In the genomic region with DNA sequence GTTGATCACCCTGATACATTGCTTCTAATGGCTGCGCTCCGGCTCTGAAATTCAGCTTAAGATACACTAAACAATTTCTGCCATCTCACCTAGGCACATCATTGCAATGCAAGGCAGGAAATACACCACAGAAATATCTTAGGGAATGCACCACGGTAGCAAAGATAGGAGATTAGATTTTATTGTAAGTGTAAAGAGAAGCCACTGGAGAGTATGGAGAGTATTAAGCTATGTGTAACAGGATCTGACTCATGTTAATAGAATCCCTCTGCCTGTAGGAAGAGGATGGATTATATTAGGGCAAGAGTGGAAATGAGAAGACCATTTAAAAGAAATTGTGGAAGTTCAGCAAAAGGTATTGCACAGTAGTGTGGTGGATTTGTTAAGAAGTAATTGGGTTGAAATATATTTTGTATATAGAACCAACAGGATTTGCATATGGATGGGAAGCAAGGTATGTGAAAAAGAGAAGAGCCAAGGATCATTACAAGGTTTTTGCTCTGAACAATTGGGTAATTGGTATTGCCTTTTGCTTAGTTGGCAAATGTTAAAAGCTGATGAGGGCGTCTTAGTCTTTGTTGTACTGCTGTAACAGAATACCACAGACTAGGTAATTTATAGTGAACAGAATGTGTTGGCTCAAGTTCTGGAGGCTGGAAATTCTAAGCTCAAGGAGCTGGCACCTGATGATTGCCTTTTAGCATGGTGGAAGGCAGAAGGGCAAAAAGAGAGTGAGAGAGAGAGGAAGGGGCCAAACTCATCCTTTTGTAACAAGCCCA, we compare ENCODE assay signal across 13 cellular contexts.
DNase-seq lines count a peak whose midpoint lies in the region; ATAC-seq, FAIRE-seq and TF ChIP-seq lines count a peak whose summit lies in the region.
"Had no signal": no experiment of that assay in that cellular context is flagged by ENCODE, and none has a peak within 500 bp of the region (broad histone marks: within the 10 kb centered on the region; RNA-seq: fewer than 3 reads in every experiment).

No MANE protein-coding gene starts in this region.

- BruUV-seq in IMR-90 (replicated peaks; lab: Mats Ljungman, UMichigan), result no TSS peak

- peak overlapping the region; percentile 8; the same call in 1 of the 2 replicates for H3K23ac ChIP-seq in IMR-90 (ENCODE audit: low read depth, low read length)

- 0 out of 2 replicates have a peak, but pooled peaks cover 3% of the 10 kb centered on the region for H3K9me1 ChIP-seq in IMR-90 (ENCODE audit: insufficient read depth, low read length)

- in situ Hi-C loops in IMR-90 (cut with MboI; ENCODE audit: low sequenced_read_pairs), result no loop called here

- peaks cover 13% of the 10 kb centered on the region for H3K4me1 Mint-ChIP-seq in chondrocyte (ENCODE audit: low read depth)

- intact Hi-C loops in IMR-90 (cut with micrococcal nuclease) (no loop called here), lower leg skin (cut with DNase I; ENCODE audit: low total_unique reads) (no loop called here)

- TF ChIP-seq RAD21 in IMR-90 (IDR thresholded peaks at IDR 0.05; ENCODE audit: low read length), result no peak

- no peak overlapping the region for H2AFZ ChIP-seq in IMR-90 (replicated peaks; ENCODE audit: low read length, poor library complexity)

- 57% methylated on average over 1 of the region's 4 CpGs; no CpG with 5 or more reads in 1 of the 2 experiments for WGBS in IMR-90 (ENCODE audit: extremely low coverage in 2 of 2, insufficient read length in 1 of 2), 2 experiments
- WGBS in lower leg skin, 2 donors, result 60 to 72% methylated on average over 4 of the region's 4 CpGs
- 75 to 84% (median 83%) methylated on average over 4 of the region's 4 CpGs for WGBS in small intestine, 3 donors

- H4K8ac ChIP-seq in IMR-90 (ENCODE audit: low read depth in 2 of 2, low read length in 2 of 2), result peak overlapping the region; percentile 19 to 69; a peak in 3 of 4 replicates

- no peak overlapping the region for H2AK9ac ChIP-seq in IMR-90 (replicated peaks; ENCODE audit: low read depth, low read length, poor library complexity)

- peak overlapping the region; percentile 74 for H3K27ac Mint-ChIP-seq in chondrocyte (ENCODE audit: unreplicated experiment)
- H3K27ac Mint-ChIP-seq: CD4-positive, alpha-beta T cell had no signal

- peak overlapping the region; percentile 78; the same call in 1 of the 2 replicates for H3K18ac ChIP-seq in IMR-90 (ENCODE audit: low read depth, low read length)

- H3K56ac ChIP-seq in IMR-90 (ENCODE audit: extremely low read depth, insufficient read depth, low read length), result peak overlapping the region; percentile 1; the same call in 1 of the 2 replicates

- no peaks in the 10 kb centered on the region for H3K27me3 Mint-ChIP-seq in chondrocyte (ENCODE audit: low read depth)
- H3K27me3 Mint-ChIP-seq: CD4-positive, alpha-beta T cell had no signal

- H2BK20ac ChIP-seq in IMR-90 (ENCODE audit: low read depth, low read length), result peak overlapping the region; percentile 98

- peak overlapping the region; percentile 82 for H4K91ac ChIP-seq in IMR-90 (ENCODE audit: insufficient read depth, low read depth, low read length)

- H3K36me3 ChIP-seq in IMR-90 (ENCODE audit: control insufficient read depth, insufficient read depth, low read length) (no peaks in the 10 kb centered on the region), small intestine (ENCODE audit: control insufficient read depth in 2 of 2, insufficient read depth in 2 of 2, low read length in 2 of 2) (no peaks in the 10 kb centered on the region)
- H3K36me3 ChIP-seq: right atrium auricular region had no signal

- H4K5ac ChIP-seq in IMR-90 (ENCODE audit: low read depth, low read length), result peak overlapping the region; percentile 85; the same call in 1 of the 2 replicates

- POLR2A ChIA-PET in IMR-90 (lab: Charles Lee; ENCODE audit: unreplicated experiment), result no interaction called here

- TF ChIP-seq POLR2A in IMR-90 (IDR thresholded peaks at IDR 0.05; ENCODE audit: low read depth, low read length) (no peak), lower leg skin (IDR thresholded peaks at IDR 0.05) (no peak)

- no peaks in the 10 kb centered on the region for H3K79me1 ChIP-seq in IMR-90 (ENCODE audit: low read depth in 1 of 2, low read length in 2 of 2)

- peak overlapping the region; percentile 90 for H3K4ac ChIP-seq in IMR-90 (ENCODE audit: low read depth, low read length)

- peak overlapping the region; percentile 87 for H3K14ac ChIP-seq in IMR-90 (replicated peaks; ENCODE audit: low read depth, low read length)

- H3K4me3 Mint-ChIP-seq in chondrocyte (ENCODE audit: unreplicated experiment), result no peak overlapping the region
- H3K4me3 Mint-ChIP-seq: CD4-positive, alpha-beta T cell had no signal

- peak overlapping the region; percentile 85 for H2BK15ac ChIP-seq in IMR-90 (ENCODE audit: low read depth, low read length)

- H3K4me3 ChIP-seq in IMR-90 (ENCODE audit: insufficient read depth, low read depth, low read length), result no peak overlapping the region
- H3K4me3 ChIP-seq in lower leg skin (ENCODE audit: low read depth, poor library complexity, severe bottlenecking), result no peak overlapping the region
- H3K4me3 ChIP-seq in small intestine (ENCODE audit: low read depth in 1 of 2, low read length in 2 of 2), result no peak overlapping the region
- H3K4me3 ChIP-seq: right atrium auricular region, SK-N-MC had no signal

- no peak overlapping the region; the same call in 1 of the 2 replicates for H3K27ac ChIP-seq in IMR-90 (ENCODE audit: insufficient read depth, low read length)
- H3K27ac ChIP-seq in small intestine (ENCODE audit: low read depth in 1 of 2, low read length in 1 of 2), result no peak overlapping the region
- H3K27ac ChIP-seq: right atrium auricular region, SK-N-MC had no signal

- no peak for FAIRE-seq in small intestine (lab: Jason Lieb, UNC)

- ATAC-seq in IMR-90 (ENCODE audit: low read depth), result peak; percentile 97
- ATAC-seq in GM19035 (IDR thresholded peaks at IDR 0.05; ENCODE audit: unreplicated experiment), result no peak
- no peak for ATAC-seq in HG03460 (IDR thresholded peaks at IDR 0.05; ENCODE audit: unreplicated experiment)

- peak overlapping the region; percentile 77; the same call in 1 of the 2 replicates for H3K4me2 ChIP-seq in IMR-90 (ENCODE audit: low read depth, low read length)

- H2BK120ac ChIP-seq in IMR-90 (ENCODE audit: low read depth, low read length), result peak overlapping the region; percentile 93

- DNase-seq in COLO829 (ENCODE audit: low spot score), result peak; percentile 53
- DNase-seq in IMR-90, result peak; percentile 85
- DNase-seq in chondrocyte (ENCODE audit: low spot score), result no peak
- DNase-seq in kidney tubule cell (ENCODE audit: low spot score), result peak; percentile 83
- no peak for DNase-seq in lower leg skin (ENCODE audit: low spot score in 2 of 2)
- no peak for DNase-seq in small intestine
- DNase-seq: amygdala; CD4-positive, alpha-beta T cell; NCI-H524 treated with DMSO at 0.1 percent for 48 hours had no signal

- no peaks in the 10 kb centered on the region for H3K36me3 Mint-ChIP-seq in chondrocyte (ENCODE audit: low read depth)

- H2AK5ac ChIP-seq in IMR-90 (ENCODE audit: low read depth, low read length), result peak overlapping the region; percentile 95

- dilution Hi-C loops in IMR-90 (cut with HindIII; ENCODE audit: low sequenced_read_pairs, unreplicated experiment), result no loop called here

- H2BK5ac ChIP-seq in IMR-90 (ENCODE audit: low read depth, low read length, poor library complexity, severe bottlenecking), result peak overlapping the region; percentile 77

- H4K20me1 ChIP-seq in IMR-90 (ENCODE audit: insufficient read depth, low read length), result no peaks in the 10 kb centered on the region

- H3K4me1 ChIP-seq in IMR-90 (ENCODE audit: control insufficient read depth, insufficient read depth, low read length) (peaks cover 5% of the 10 kb centered on the region; the same call in 1 of the 2 replicates), small intestine (ENCODE audit: control insufficient read depth in 2 of 2, insufficient read depth in 1 of 2, low read depth in 1 of 2, low read length in 1 of 2) (no peaks in the 10 kb centered on the region)
- H3K4me1 ChIP-seq: right atrium auricular region had no signal

- peaks cover 3% of the 10 kb centered on the region for H3K9me3 Mint-ChIP-seq in chondrocyte (ENCODE audit: low read depth)

- no peaks in the 10 kb centered on the region for H3K27me3 ChIP-seq in IMR-90 (ENCODE audit: control insufficient read depth, insufficient read depth, low read length)
- no peaks in the 10 kb centered on the region for H3K27me3 ChIP-seq in small intestine (ENCODE audit: control insufficient read depth in 2 of 2, insufficient read depth in 2 of 2, low read length in 2 of 2)
- H3K27me3 ChIP-seq: right atrium auricular region had no signal

- H3K9ac ChIP-seq in IMR-90 (ENCODE audit: low read depth, low read length), result no peak overlapping the region

- H3K9me3 ChIP-seq in IMR-90 (ENCODE audit: control insufficient read depth, insufficient read depth, low read length) (no peaks in the 10 kb centered on the region), small intestine (ENCODE audit: control insufficient read depth, low read depth) (no peaks in the 10 kb centered on the region)
- H3K9me3 ChIP-seq: right atrium auricular region had no signal

- CTCF ChIA-PET in IMR-90 (lab: Yijun Ruan, JAX), result no interaction called here

- no peak for TF ChIP-seq CTCF in IMR-90 (conservative IDR thresholded peaks at IDR 0.05; ENCODE audit: low read depth, low read length)
- no peak for TF ChIP-seq CTCF in chondrocyte (IDR thresholded peaks at IDR 0.05)
- TF ChIP-seq CTCF in lower leg skin (IDR thresholded peaks at IDR 0.05), result no peak

TF ChIP-seq in IMR-90, 13 proteins besides CTCF, POLR2A, EP300 and RAD21:
- TF ChIP-seq MAFK (IDR thresholded peaks at IDR 0.05; ENCODE audit: low read depth, low read length) (peak; percentile 48), NFE2L2 (IDR thresholded peaks at IDR 0.05; ENCODE audit: low read depth, low read length) (no peak), FOS (IDR thresholded peaks at IDR 0.05; ENCODE audit: low read depth, low read length) (peak; percentile 32; the same call in 1 of the 2 replicates)

Comparison
In these comparisons a context has a peak if more than half of its experiments do, and no peak if none do; other contexts are left out.
1. DNase-seq: peak in COLO829 (single experiment), IMR-90 (single experiment) and kidney tubule cell (single experiment); none in chondrocyte (single experiment), lower leg skin (0 of 2) and small intestine (single experiment).